11 cellular contexts compared by ENCODE assay signal in the genomic region with DNA sequence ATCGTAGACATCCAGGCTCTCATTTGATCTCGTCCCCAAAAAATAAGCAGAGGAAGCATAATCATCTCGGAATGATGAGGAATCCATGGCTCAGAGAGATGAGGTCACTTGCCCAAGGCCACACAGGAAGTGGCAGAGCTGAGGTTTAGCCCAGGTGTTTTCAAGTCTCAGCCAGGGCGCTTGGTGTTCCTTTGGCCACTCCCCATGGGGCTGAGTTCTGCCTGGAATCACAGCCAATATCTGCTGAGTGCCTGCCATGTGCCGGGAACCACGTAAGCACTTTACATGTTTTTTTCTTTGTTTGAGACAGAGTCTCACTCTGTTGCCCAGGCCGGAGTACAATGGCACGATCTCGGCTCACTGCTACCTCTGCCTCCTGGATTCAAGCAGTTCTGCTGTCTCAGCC.
A peak's percentile ranks its signal among the peaks of the same experiment; 100 is the strongest.
DNase-seq lines count a peak whose midpoint lies in the region; ATAC-seq and TF ChIP-seq lines count a peak whose summit lies in the region.
"Had no signal": no experiment of that assay in that cellular context is flagged by ENCODE, and none has a peak within 500 bp of the region (broad histone marks: within the 10 kb centered on the region; RNA-seq: fewer than 3 reads in every experiment).

No MANE protein-coding gene starts in this region.

- no peaks in the 10 kb centered on the region for H3K36me3 Mint-ChIP-seq in stimulated activated effector memory CD8-positive, alpha-beta T cell treated with anti-CD3 and anti-CD28 coated beads, Interleukin-12 subunit alpha, Interleukin-12 subunit beta, amount 100 ng/mL, for 72 hours

- H3K4me3 ChIP-seq in RWPE2 (ENCODE audit: severe bottlenecking): no peak overlapping the region
- H3K4me3 ChIP-seq in fibroblast of mammary gland (ENCODE audit: control insufficient read depth, low read depth, low read length): no peak overlapping the region
- H3K4me3 ChIP-seq: thoracic aorta had no signal

- no peaks in the 10 kb centered on the region for H3K9me3 ChIP-seq in RWPE2 (ENCODE audit: severe bottlenecking)
- H3K9me3 ChIP-seq: thoracic aorta had no signal

- DNase-seq in DMS53 (lab: John Stamatoyannopoulos, UW) (peak; percentile 31), DMS53 treated with DMSO at 0.1 percent for 48 hours (lab: John Stamatoyannopoulos, UW; ENCODE audit: unreplicated experiment) (no peak), RWPE2 (ENCODE audit: low spot score) (peak; percentile 90), fibroblast of mammary gland (ENCODE audit: low read depth) (peak; percentile 68), substantia nigra (lab: John Stamatoyannopoulos, UW) (no peak)
- DNase-seq in stimulated activated effector memory CD8-positive, alpha-beta T cell treated with anti-CD3 and anti-CD28 coated beads, Interleukin-12 subunit alpha, Interleukin-12 subunit beta, amount 100 ng/mL, for 72 hours (ENCODE audit: low spot score in 2 of 2): no peak
- DNase-seq in activated effector memory CD4-positive, alpha-beta T cell treated with Interleukin-2 at 50 U/mL for 16 hours: no peak

- peaks cover 18% of the 10 kb centered on the region for H3K4me1 Mint-ChIP-seq in stimulated activated effector memory CD8-positive, alpha-beta T cell treated with anti-CD3 and anti-CD28 coated beads, Interleukin-12 subunit alpha, Interleukin-12 subunit beta, amount 100 ng/mL, for 72 hours

- no peak overlapping the region for H3K4me3 Mint-ChIP-seq in stimulated activated effector memory CD8-positive, alpha-beta T cell treated with anti-CD3 and anti-CD28 coated beads, Interleukin-12 subunit alpha, Interleukin-12 subunit beta, amount 100 ng/mL, for 72 hours

- no peaks in the 10 kb centered on the region for H3K9me3 Mint-ChIP-seq in stimulated activated effector memory CD8-positive, alpha-beta T cell treated with anti-CD3 and anti-CD28 coated beads, Interleukin-12 subunit alpha, Interleukin-12 subunit beta, amount 100 ng/mL, for 72 hours

- H3K27ac Mint-ChIP-seq in stimulated activated effector memory CD8-positive, alpha-beta T cell treated with anti-CD3 and anti-CD28 coated beads, Interleukin-12 subunit alpha, Interleukin-12 subunit beta, amount 100 ng/mL, for 72 hours: no peak overlapping the region

- ATAC-seq in RWPE2 (ENCODE audit: low read depth): peak; percentile 92
- ATAC-seq in stimulated activated effector memory CD8-positive, alpha-beta T cell treated with anti-CD3 and anti-CD28 coated beads, Interleukin-12 subunit alpha, Interleukin-12 subunit beta, amount 100 ng/mL, for 72 hours: peak; percentile 76
- no peak for ATAC-seq in HG03457 (IDR thresholded peaks at IDR 0.05; ENCODE audit: unreplicated experiment)
- ATAC-seq: activated CD4-positive, CD25-positive, alpha-beta regulatory T cell treated with anti-CD3 and anti-CD28 coated beads, Interleukin-2, amount 50 U/mL, for 24 hours had no signal

- no peaks in the 10 kb centered on the region for H3K27me3 ChIP-seq in RWPE2 (ENCODE audit: insufficient read depth, poor library complexity, severe bottlenecking)

- H3K36me3 ChIP-seq in RWPE2 (ENCODE audit: low read depth): no peaks in the 10 kb centered on the region
- H3K36me3 ChIP-seq: thoracic aorta had no signal

- H3K27ac ChIP-seq in RWPE2 (ENCODE audit: poor library complexity, severe bottlenecking) (peak overlapping the region; percentile 78), substantia nigra (ENCODE audit: low read depth, low read length, poor library complexity, severe bottlenecking) (no peak overlapping the region)
- H3K27ac ChIP-seq: 22Rv1, thoracic aorta had no signal

- peaks cover 9% of the 10 kb centered on the region for H3K4me1 ChIP-seq in RWPE2 (ENCODE audit: insufficient read depth, poor library complexity, severe bottlenecking)

- TF ChIP-seq CTCF in RWPE2 (IDR thresholded peaks at IDR 0.05; ENCODE audit: poor library complexity, severe bottlenecking) (no peak), fibroblast of mammary gland (conservative IDR thresholded peaks at IDR 0.05; ENCODE audit: control insufficient read depth, insufficient read depth, low read depth, low read length) (no peak)

Comparison
In these comparisons a context has a peak if more than half of its experiments do, and no peak if none do; other contexts are left out.
1. DNase-seq: peak in DMS53 (single experiment), RWPE2 (single experiment) and fibroblast of mammary gland (single experiment); none in DMS53 treated with DMSO at 0.1 percent for 48 hours (single experiment), stimulated activated effector memory CD8-positive, alpha-beta T cell treated with anti-CD3 and anti-CD28 coated beads, Interleukin-12 subunit alpha, Interleukin-12 subunit beta, amount 100 ng/mL, for 72 hours (0 of 2), activated effector memory CD4-positive, alpha-beta T cell treated with Interleukin-2 at 50 U/mL for 16 hours (single experiment) and substantia nigra (0 of 49).